ENCODE assay signal across 8 cellular contexts in the genomic region with DNA sequence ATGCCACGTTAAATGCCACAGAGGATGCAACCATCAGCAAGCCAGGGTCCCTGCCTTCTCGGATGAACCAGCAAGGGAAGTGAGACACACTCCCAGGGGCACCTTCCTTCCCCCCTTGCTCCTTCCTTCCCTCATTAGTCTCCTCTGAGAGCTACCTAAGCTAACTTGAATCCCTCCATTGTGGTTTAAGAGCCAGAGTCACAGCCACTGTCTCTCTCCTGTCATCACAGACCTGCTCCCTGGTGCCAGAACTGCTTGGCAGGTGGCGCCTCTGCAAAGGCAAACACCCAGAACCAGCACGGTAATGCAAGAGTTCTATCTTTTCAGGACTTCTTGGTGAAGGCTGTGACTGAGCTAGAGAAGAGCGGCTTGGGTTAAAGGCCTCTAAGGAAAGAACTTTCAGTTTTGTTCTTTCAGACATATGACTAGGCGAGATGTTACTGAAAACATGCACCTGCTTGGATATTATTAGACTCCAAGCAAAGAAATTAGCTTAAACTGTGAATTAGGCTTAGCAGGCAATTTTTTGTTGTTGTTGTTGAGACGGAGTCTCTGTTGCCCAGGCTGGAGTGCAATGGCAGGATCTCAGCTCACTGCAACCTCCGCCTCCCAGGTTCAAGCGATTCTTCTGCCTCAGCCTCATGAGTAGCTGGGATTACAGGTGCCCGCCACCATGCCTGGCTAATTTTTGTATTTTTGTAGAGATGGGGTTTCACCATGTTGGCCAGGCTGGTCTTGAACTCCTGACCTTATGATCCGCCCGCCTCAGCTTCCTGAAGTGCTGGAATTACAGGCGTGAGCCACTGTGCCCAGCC. TPM values are rescaled to one million over a fixed set of nuclear protein-coding genes. Genes with fewer than 3 reads are reported as not detected.
DNase-seq lines count a peak whose midpoint lies in the region; ATAC-seq, FAIRE-seq and TF ChIP-seq lines count a peak whose summit lies in the region.
"Not testable (repeated sequence)": the region's sequence is repeated elsewhere in the genome, so short reads cannot be mapped to it uniquely, and the experiment has no call there.

No MANE protein-coding gene starts in this region.

- peaks cover 81% of the 10 kb centered on the region for H3K36me3 Mint-ChIP-seq in T-helper 2 cell treated with Interferon-gamma antibody and Interleukin-4, amounts not matched to agents 5 μg/mL and 100 μg/mL, for 36 hours (ENCODE audit: low read depth)
- H3K36me3 Mint-ChIP-seq in activated naive CD8-positive, alpha-beta T cell; memory B cell: not testable (repeated sequence)

- FAIRE-seq in GM12891 (lab: Jason Lieb, UNC): peak; percentile 63

- H3K9me3 ChIP-seq in upper lobe of right lung: not testable (repeated sequence)

- H3K27ac ChIP-seq in upper lobe of right lung: peak overlapping the region; percentile 67

- peaks cover 76% of the 10 kb centered on the region for H3K4me1 Mint-ChIP-seq in T-helper 2 cell treated with Interferon-gamma antibody and Interleukin-4, amounts not matched to agents 5 μg/mL and 100 μg/mL, for 36 hours (ENCODE audit: low read depth)
- H3K4me1 Mint-ChIP-seq in activated naive CD8-positive, alpha-beta T cell (ENCODE audit: low read depth): peaks cover 44% of the 10 kb centered on the region
- H3K4me1 Mint-ChIP-seq in memory B cell: not testable (repeated sequence)

- H3K27me3 Mint-ChIP-seq in T-helper 2 cell treated with Interferon-gamma antibody and Interleukin-4, amounts not matched to agents 5 μg/mL and 100 μg/mL, for 36 hours (ENCODE audit: low read depth); activated naive CD8-positive, alpha-beta T cell; memory B cell: not testable (repeated sequence)

- H3K4me1 ChIP-seq in upper lobe of right lung: peaks cover 44% of the 10 kb centered on the region

- not testable (repeated sequence) for TF ChIP-seq POLR2A in GM12891 (IDR thresholded peaks at IDR 0.05; ENCODE audit: low read depth, low read length)

- not testable (repeated sequence) for TF ChIP-seq CTCF in upper lobe of right lung (IDR thresholded peaks at IDR 0.05)

- H3K9me3 Mint-ChIP-seq in T-helper 2 cell treated with Interferon-gamma antibody and Interleukin-4, amounts not matched to agents 5 μg/mL and 100 μg/mL, for 36 hours; activated naive CD8-positive, alpha-beta T cell (ENCODE audit: low read depth); memory B cell: not testable (repeated sequence)

- DNase-seq in GM12891 (ENCODE audit: insufficient read length, low spot score); memory B cell (ENCODE audit: low spot score in 2 of 2); upper lobe of right lung: not testable (repeated sequence)
- peak; percentile 47 for DNase-seq in T-helper 2 cell treated with Interferon-gamma antibody and Interleukin-4, amounts not matched to agents 5 μg/mL and 100 μg/mL, for 36 hours (ENCODE audit: low spot score)

- peak overlapping the region; percentile 85 for H3K4me3 Mint-ChIP-seq in T-helper 2 cell treated with Interferon-gamma antibody and Interleukin-4, amounts not matched to agents 5 μg/mL and 100 μg/mL, for 36 hours
- H3K4me3 Mint-ChIP-seq in activated naive CD8-positive, alpha-beta T cell: peak overlapping the region; percentile 59
- H3K4me3 Mint-ChIP-seq in memory B cell: peak overlapping the region; percentile 32

- H3K27ac Mint-ChIP-seq in T-helper 2 cell treated with Interferon-gamma antibody and Interleukin-4, amounts not matched to agents 5 μg/mL and 100 μg/mL, for 36 hours: peak overlapping the region; percentile 98
- H3K27ac Mint-ChIP-seq in activated naive CD8-positive, alpha-beta T cell: peak overlapping the region; percentile 81
- H3K27ac Mint-ChIP-seq in memory B cell: not testable (repeated sequence)

- intact Hi-C loops in upper lobe of right lung (cut with DNase I): not testable (repeated sequence)

- H3K4me3 ChIP-seq in upper lobe of right lung: not testable (repeated sequence)

- ATAC-seq in GM19397 (IDR thresholded peaks at IDR 0.05; ENCODE audit: unreplicated experiment): peak; percentile 58
- peak; percentile 79 for ATAC-seq in HG02763 (IDR thresholded peaks at IDR 0.05; ENCODE audit: unreplicated experiment)
- ATAC-seq in HG03460 (IDR thresholded peaks at IDR 0.05; ENCODE audit: unreplicated experiment): peak; percentile 62
- ATAC-seq in memory B cell (ENCODE audit: low read depth): peak; percentile 70
- peak; percentile 19 for ATAC-seq in upper lobe of right lung

- H3K36me3 ChIP-seq in upper lobe of right lung: not testable (repeated sequence)

- H3K27me3 ChIP-seq in upper lobe of right lung: not testable (repeated sequence)

TF ChIP-seq in GM12891, 5 proteins besides CTCF, POLR2A, EP300 and RAD21:
- TF ChIP-seq SPI1 (IDR thresholded peaks at IDR 0.05; ENCODE audit: low read depth, low read length): peak; percentile 69

RNA-seq across cellular contexts. Expression of a gene that starts 8.8 kb away (rescaled TPM):
- polyA plus RNA-seq in GM12891 (2012; ENCODE audit: low read depth, missing spikeins): 2.2 TPM
- total RNA-seq in upper lobe of right lung: 52.6 TPM

Comparison
In these comparisons a context has a peak if more than half of its experiments do, and no peak if none do; other contexts are left out.
1. ATAC-seq: peak in every context shown above with its lines; median percentile 79 in HG02763; 70 in memory B cell; 62 in HG03460; 58 in GM19397; 19 in upper lobe of right lung.
2. H3K4me3 Mint-ChIP-seq: peak in every context shown above with its lines; median percentile 85 in T-helper 2 cell treated with Interferon-gamma antibody and Interleukin-4, amounts not matched to agents 5 μg/mL and 100 μg/mL, for 36 hours; 59 in activated naive CD8-positive, alpha-beta T cell; 32 in memory B cell.